In the genomic region with DNA sequence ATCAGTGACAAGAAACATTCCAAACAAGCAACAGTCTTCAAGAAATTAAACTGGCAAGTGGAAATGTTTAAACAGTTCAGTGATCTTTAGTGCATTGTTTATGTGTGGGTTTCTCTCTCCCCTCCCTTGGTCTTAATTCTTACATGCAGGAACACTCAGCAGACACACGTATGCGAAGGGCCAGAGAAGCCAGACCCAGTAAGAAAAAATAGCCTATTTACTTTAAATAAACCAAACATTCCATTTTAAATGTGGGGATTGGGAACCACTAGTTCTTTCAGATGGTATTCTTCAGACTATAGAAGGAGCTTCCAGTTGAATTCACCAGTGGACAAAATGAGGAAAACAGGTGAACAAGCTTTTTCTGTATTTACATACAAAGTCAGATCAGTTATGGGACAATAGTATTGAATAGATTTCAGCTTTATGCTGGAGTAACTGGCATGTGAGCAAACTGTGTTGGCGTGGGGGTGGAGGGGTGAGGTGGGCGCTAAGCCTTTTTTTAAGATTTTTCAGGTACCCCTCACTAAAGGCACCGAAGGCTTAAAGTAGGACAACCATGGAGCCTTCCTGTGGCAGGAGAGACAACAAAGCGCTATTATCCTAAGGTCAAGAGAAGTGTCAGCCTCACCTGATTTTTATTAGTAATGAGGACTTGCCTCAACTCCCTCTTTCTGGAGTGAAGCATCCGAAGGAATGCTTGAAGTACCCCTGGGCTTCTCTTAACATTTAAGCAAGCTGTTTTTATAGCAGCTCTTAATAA, we compare ENCODE assay signal across 8 cellular contexts. TPM values are rescaled to one million over a fixed set of nuclear protein-coding genes. Genes with fewer than 3 reads are reported as not detected.
DNase-seq lines count a peak whose midpoint lies in the region; ATAC-seq and TF ChIP-seq lines count a peak whose summit lies in the region.

No MANE protein-coding gene starts in this region.

- peak overlapping the region; percentile 15 for H3K4me2 ChIP-seq in mesendoderm (ENCODE audit: low read length)

- no peaks in the 10 kb centered on the region for H3K27me3 Mint-ChIP-seq in MCF 10A (ENCODE audit: insufficient read depth, unreplicated experiment)

- H3K4ac ChIP-seq in mesendoderm (ENCODE audit: low read depth, low read length), result no peak overlapping the region

- H3K9me3 Mint-ChIP-seq in MCF 10A (ENCODE audit: unreplicated experiment), result no peaks in the 10 kb centered on the region

- no peak overlapping the region for H4K5ac ChIP-seq in mesendoderm (ENCODE audit: low read length)

- H3K36me3 Mint-ChIP-seq in MCF 10A (ENCODE audit: insufficient read depth, unreplicated experiment), result peaks cover 1% of the 10 kb centered on the region

- intact Hi-C loops in MCF 10A (cut with micrococcal nuclease), result no loop called here

- H3K4me1 ChIP-seq in HUES48 (ENCODE audit: control insufficient read depth, insufficient read depth, low read length) (peaks cover 13% of the 10 kb centered on the region), mesendoderm (ENCODE audit: control insufficient read depth, low read depth, low read length) (no peaks in the 10 kb centered on the region)

- no peaks in the 10 kb centered on the region for H3K9me3 ChIP-seq in HUES48 (ENCODE audit: control insufficient read depth, insufficient read depth, low read length)

- H2BK5ac ChIP-seq in mesendoderm (ENCODE audit: low read length), result no peak overlapping the region

- H3K4me3 Mint-ChIP-seq in MCF 10A (ENCODE audit: unreplicated experiment), result no peak overlapping the region

- H3K18ac ChIP-seq in mesendoderm (ENCODE audit: low read length), result no peak overlapping the region

- DNase-seq in AG04449 (ENCODE audit: low read depth, low spot score) (no peak), MCF 10A (ENCODE audit: unreplicated experiment) (no peak), mesendoderm (peak; percentile 10), activated gamma-delta T cell treated with Interleukin-2 at 50 U/mL for 16 hours (no peak), amniotic stem cell (lab: John Stamatoyannopoulos, UW) (no peak)

- no peak overlapping the region for H2BK120ac ChIP-seq in mesendoderm (ENCODE audit: low read depth, low read length)

- H3K27me3 ChIP-seq in HUES48 (ENCODE audit: control insufficient read depth, insufficient read depth, low read length) (no peaks in the 10 kb centered on the region), mesendoderm (ENCODE audit: insufficient read depth, low read length, poor library complexity) (no peaks in the 10 kb centered on the region)

- H3K9ac ChIP-seq in HUES48 (ENCODE audit: low read depth, low read length) (peak overlapping the region; percentile 99), mesendoderm (ENCODE audit: low read length) (peak overlapping the region; percentile 61)

- H3K4me3 ChIP-seq in AG04449 (ENCODE audit: low read depth, low read length) (peak overlapping the region; percentile 99), HUES48 (ENCODE audit: low read depth, low read length) (peak overlapping the region; percentile 92), mesendoderm (ENCODE audit: low read length) (no peak overlapping the region)

- peaks cover 67% of the 10 kb centered on the region for H3K79me2 ChIP-seq in mesendoderm (ENCODE audit: control insufficient read depth, insufficient read depth, low read length)

- POLR2A ChIA-PET in AG04449 (lab: Yijun Ruan, JAX) (interaction anchor here (0.9 to 17.0 kb wide), 10 partner anchors 7 to 157 kb away, joined by 3 to 1229 read pairs (median 97); a partner anchor contains a TSS), MCF 10A (lab: Yijun Ruan, JAX) (interaction anchor here (0.7 to 30.1 kb wide), 18 partner anchors 13 to 386 kb away, joined by 3 to 2994 read pairs (median 6); a partner anchor contains a TSS)

- no peak overlapping the region for H2BK15ac ChIP-seq in mesendoderm (replicated peaks; ENCODE audit: low read depth)

- TSS peak; percentile 0 for BruUV-seq in MCF 10A (replicated peaks; lab: Mats Ljungman, UMichigan)

- H4K8ac ChIP-seq in mesendoderm (ENCODE audit: low read depth, low read length), result no peak overlapping the region

- CTCF ChIA-PET in AG04449 (lab: Yijun Ruan, JAX) (interaction anchor here (0.8 to 1.9 kb wide), 4 partner anchors 25 to 88 kb away, joined by 3 to 8 read pairs (median 4); a partner anchor contains a TSS), MCF 10A (lab: Yijun Ruan, JAX) (interaction anchor here (0.6 to 2.4 kb wide), 9 partner anchors 11 to 666 kb away, joined by 3 to 13 read pairs (median 4); a partner anchor contains a TSS)

- TF ChIP-seq CTCF in AG04449 (IDR thresholded peaks at IDR 0.05; ENCODE audit: insufficient read depth, low read length, missing control alignments), result no peak
- TF ChIP-seq CTCF in MCF 10A (IDR thresholded peaks at IDR 0.05; ENCODE audit: unreplicated experiment), result no peak

- H3K56ac ChIP-seq in mesendoderm (ENCODE audit: low read length), result no peak overlapping the region

- H3K79me1 ChIP-seq in mesendoderm (ENCODE audit: low read length), result no peaks in the 10 kb centered on the region

- WGBS in mesendoderm (ENCODE audit: extremely low coverage, insufficient coverage, low lambda C conversion rate), result no CpG with 5 or more reads among the region's 7 CpGs

- H3K36me3 ChIP-seq in HUES48 (ENCODE audit: control insufficient read depth, insufficient read depth, low read length), result peaks cover 66% of the 10 kb centered on the region
- peaks cover 19% of the 10 kb centered on the region for H3K36me3 ChIP-seq in mesendoderm (ENCODE audit: control insufficient read depth, insufficient read depth, low read length)

- no peak overlapping the region for H2AK5ac ChIP-seq in mesendoderm (ENCODE audit: low read length)

- ATAC-seq in HG03439 (IDR thresholded peaks at IDR 0.05; ENCODE audit: unreplicated experiment) (no peak), HG03025 (IDR thresholded peaks at IDR 0.05; ENCODE audit: low FRiP score, unreplicated experiment) (no peak)

- no peak overlapping the region for H3K27ac Mint-ChIP-seq in MCF 10A (ENCODE audit: low read depth, unreplicated experiment)

- H3K27ac ChIP-seq in HUES48 (ENCODE audit: low read depth, low read length) (peak overlapping the region; percentile 69), mesendoderm (ENCODE audit: low read depth, low read length) (no peak overlapping the region)

- no peak overlapping the region for H3K23ac ChIP-seq in mesendoderm (ENCODE audit: low read length)

- peaks cover 16% of the 10 kb centered on the region for H3K4me1 Mint-ChIP-seq in MCF 10A (ENCODE audit: insufficient read depth, unreplicated experiment)

RNA-seq across cellular contexts. Expression of a gene that starts 6.0 kb away (rescaled TPM):
- total RNA-seq in MCF 10A (2022), result 10,851 and 12,068 TPM in 2 replicates
- polyA plus RNA-seq in mesendoderm (2013, experiment 1 of 2), result 112 TPM
- polyA plus RNA-seq in mesendoderm (2013, experiment 2 of 2), result 116 TPM

RNA-seq across cellular contexts. Expression of a gene that starts 20.0 kb away (rescaled TPM):
- 70.9 and 75.5 TPM in 2 replicates for total RNA-seq in MCF 10A (2022)
- 50.0 TPM for polyA plus RNA-seq in mesendoderm (2013, experiment 1 of 2)
- polyA plus RNA-seq in mesendoderm (2013, experiment 2 of 2), result 51.8 TPM

RNA-seq across cellular contexts. Expression of a gene that starts 53.3 kb away (rescaled TPM):
- total RNA-seq in MCF 10A (2022), result 10.6 and 11.0 TPM in 2 replicates
- polyA plus RNA-seq in mesendoderm (2013, experiment 1 of 2), result 4.6 TPM
- 3.8 TPM for polyA plus RNA-seq in mesendoderm (2013, experiment 2 of 2)
